In genomic region chr3:5002871-5003247, GRCh38 we compare ENCODE assay signal across 1 cellular context.
TF ChIP-seq lines count a peak whose summit lies in the region.

No MANE protein-coding gene starts in this region.

TF ChIP-seq in GM23338, 12 proteins besides CTCF, POLR2A, EP300 and RAD21 (continued from another document):
- no peak for TF ChIP-seq REST (IDR thresholded peaks at IDR 0.05; ENCODE audit: unreplicated experiment)
- no peak for TF ChIP-seq STAT1 (IDR thresholded peaks at IDR 0.05; ENCODE audit: unreplicated experiment)
- no peak for TF ChIP-seq EZH2 (IDR thresholded peaks at IDR 0.05; ENCODE audit: low read depth, unreplicated experiment)
- TF ChIP-seq EZH2phosphoT487 (IDR thresholded peaks at IDR 0.05; ENCODE audit: unreplicated experiment) = no peak
- no peak for TF ChIP-seq ZNF114 (CRISPR knock-in tag; IDR thresholded peaks at IDR 0.05)
- no peak for TF ChIP-seq ETS1 (IDR thresholded peaks at IDR 0.05)
- no peak for TF ChIP-seq NANOG (IDR thresholded peaks at IDR 0.05; ENCODE audit: borderline replicate concordance)
- TF ChIP-seq JUNB (IDR thresholded peaks at IDR 0.05; ENCODE audit: unreplicated experiment) = no peak
- no peak for TF ChIP-seq ZNF462 (CRISPR knock-in tag; IDR thresholded peaks at IDR 0.05)
- no peak for TF ChIP-seq CREB1 (CRISPR knock-in tag; IDR thresholded peaks at IDR 0.05; ENCODE audit: low read depth)
TF ChIP-seq in GM23338: peak in this region for 0.
